In the genomic region with DNA sequence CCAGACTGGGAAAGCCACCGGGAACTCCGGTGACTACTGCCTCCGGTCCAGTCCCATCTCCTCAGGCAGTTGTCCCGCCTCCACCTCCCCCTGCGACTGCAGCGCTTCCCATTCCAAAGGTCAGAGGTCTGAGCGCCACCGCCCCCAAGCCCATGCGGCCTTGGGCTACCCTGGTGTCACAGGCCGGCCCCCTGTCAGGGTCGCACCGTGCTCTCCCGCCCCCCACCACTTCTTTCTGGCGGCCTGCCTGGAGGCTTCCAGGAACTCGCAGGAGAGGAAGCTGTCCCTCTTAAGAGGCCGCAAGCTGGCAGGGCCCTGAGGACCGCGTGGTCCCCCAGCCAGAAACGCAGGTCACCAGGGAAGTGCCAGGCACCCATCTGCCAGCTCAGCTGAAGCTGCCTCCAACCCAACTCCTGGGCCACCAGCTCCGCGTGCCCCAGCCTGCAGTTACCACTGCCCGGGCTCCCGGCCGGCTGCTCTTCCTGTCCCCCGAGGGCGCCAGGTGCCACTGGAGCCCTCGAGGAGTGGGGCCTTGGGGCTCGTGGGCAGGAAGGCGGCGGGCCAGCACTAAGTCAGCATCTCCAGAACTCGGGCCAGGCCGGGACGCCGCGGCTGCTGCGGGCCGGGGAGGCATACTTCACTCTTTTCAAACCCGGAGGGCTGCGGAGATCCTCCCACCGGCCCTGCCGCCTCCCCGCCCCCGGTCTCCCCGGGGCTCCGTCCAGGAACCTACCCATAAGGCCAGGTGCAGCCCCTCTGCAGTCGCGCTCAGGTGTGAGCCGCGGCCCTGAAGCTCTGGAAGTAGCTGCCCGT, we compare ENCODE assay signal across 1 cellular context.
TF ChIP-seq lines count a peak whose summit lies in the region.

No MANE protein-coding gene starts in this region.

TF ChIP-seq in HepG2, 621 proteins besides CTCF, POLR2A, EP300 and RAD21 (continued from another document and continues in another):
- TF ChIP-seq, protein P1, sequence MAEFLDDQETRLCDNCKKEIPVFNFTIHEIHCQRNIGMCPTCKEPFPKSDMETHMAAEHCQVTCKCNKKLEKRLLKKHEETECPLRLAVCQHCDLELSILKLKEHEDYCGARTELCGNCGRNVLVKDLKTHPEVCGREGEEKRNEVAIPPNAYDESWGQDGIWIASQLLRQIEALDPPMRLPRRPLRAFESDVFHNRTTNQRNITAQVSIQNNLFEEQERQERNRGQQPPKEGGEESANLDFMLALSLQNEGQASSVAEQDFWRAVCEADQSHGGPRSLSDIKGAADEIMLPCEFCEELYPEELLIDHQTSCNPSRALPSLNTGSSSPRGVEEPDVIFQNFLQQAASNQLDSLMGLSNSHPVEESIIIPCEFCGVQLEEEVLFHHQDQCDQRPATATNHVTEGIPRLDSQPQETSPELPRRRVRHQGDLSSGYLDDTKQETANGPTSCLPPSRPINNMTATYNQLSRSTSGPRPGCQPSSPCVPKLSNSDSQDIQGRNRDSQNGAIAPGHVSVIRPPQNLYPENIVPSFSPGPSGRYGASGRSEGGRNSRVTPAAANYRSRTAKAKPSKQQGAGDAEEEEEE (CRISPR knock-in tag; IDR thresholded peaks at IDR 0.05; ENCODE audit: borderline replicate concordance): no peak
- TF ChIP-seq ZNF446 (CRISPR knock-in tag; IDR thresholded peaks at IDR 0.05): peak; percentile 89
- TF ChIP-seq SOX6 (IDR thresholded peaks at IDR 0.05): no peak
- peak; percentile 90 for TF ChIP-seq SOX6 (CRISPR knock-in tag; IDR thresholded peaks at IDR 0.05)
- TF ChIP-seq CHD4 (IDR thresholded peaks at IDR 0.05; ENCODE audit: borderline replicate concordance, low read length): no peak
- 0 out of 2 replicates have a peak, but pooled peaks have one; percentile 62 for TF ChIP-seq ZBTB8A (CRISPR knock-in tag; IDR thresholded peaks at IDR 0.05; ENCODE audit: borderline replicate concordance, low read depth)
- TF ChIP-seq ZMAT3 (CRISPR knock-in tag; conservative IDR thresholded peaks at IDR 0.05): peak; percentile 76
- TF ChIP-seq HDAC1 (CRISPR knock-in tag; IDR thresholded peaks at IDR 0.05): peak; percentile 94
- peak; percentile 78; the same call in 1 of the 2 replicates for TF ChIP-seq KIAA2018 (CRISPR knock-in tag; IDR thresholded peaks at IDR 0.05; ENCODE audit: borderline replicate concordance)
- TF ChIP-seq CENPX (CRISPR knock-in tag; IDR thresholded peaks at IDR 0.05): no peak
- peak; percentile 87 for TF ChIP-seq PHF8 (CRISPR knock-in tag; IDR thresholded peaks at IDR 0.05)
- peak; percentile 86 for TF ChIP-seq TFDP1 (CRISPR knock-in tag; IDR thresholded peaks at IDR 0.05; ENCODE audit: borderline replicate concordance)
- TF ChIP-seq ZKSCAN1 (IDR thresholded peaks at IDR 0.05; ENCODE audit: low read length): no peak
- TF ChIP-seq ZNF550 (CRISPR knock-in tag; IDR thresholded peaks at IDR 0.05; ENCODE audit: borderline replicate concordance): 0 out of 2 replicates have a peak, but pooled peaks have one; percentile 60
- peak; percentile 89; the same call in 1 of the 2 replicates for TF ChIP-seq ZNF619 (CRISPR knock-in tag; IDR thresholded peaks at IDR 0.05)
- no peak for TF ChIP-seq ZKSCAN5 (CRISPR knock-in tag; IDR thresholded peaks at IDR 0.05)
- peak; percentile 33; the same call in 1 of the 3 replicates for TF ChIP-seq MXI1 (IDR thresholded peaks at IDR 0.05; ENCODE audit: borderline replicate concordance, low read depth, low read length)
- peak; percentile 97 for TF ChIP-seq NR2F6 (IDR thresholded peaks at IDR 0.05)
- TF ChIP-seq NR2F6 (CRISPR knock-in tag; IDR thresholded peaks at IDR 0.05): peak; percentile 99
- TF ChIP-seq ZNF879 (CRISPR knock-in tag; IDR thresholded peaks at IDR 0.05): no peak
- 0 out of 2 replicates have a peak, but pooled peaks have one; percentile 49 for TF ChIP-seq FOXA3 (CRISPR knock-in tag; IDR thresholded peaks at IDR 0.05)
- TF ChIP-seq CEBPG (CRISPR knock-in tag; IDR thresholded peaks at IDR 0.05): 0 out of 2 replicates have a peak, but pooled peaks have one; percentile 56
- TF ChIP-seq MIER3 (CRISPR knock-in tag; IDR thresholded peaks at IDR 0.05; ENCODE audit: borderline replicate concordance): peak; percentile 84; the same call in 1 of the 2 replicates
- TF ChIP-seq, protein P2, sequence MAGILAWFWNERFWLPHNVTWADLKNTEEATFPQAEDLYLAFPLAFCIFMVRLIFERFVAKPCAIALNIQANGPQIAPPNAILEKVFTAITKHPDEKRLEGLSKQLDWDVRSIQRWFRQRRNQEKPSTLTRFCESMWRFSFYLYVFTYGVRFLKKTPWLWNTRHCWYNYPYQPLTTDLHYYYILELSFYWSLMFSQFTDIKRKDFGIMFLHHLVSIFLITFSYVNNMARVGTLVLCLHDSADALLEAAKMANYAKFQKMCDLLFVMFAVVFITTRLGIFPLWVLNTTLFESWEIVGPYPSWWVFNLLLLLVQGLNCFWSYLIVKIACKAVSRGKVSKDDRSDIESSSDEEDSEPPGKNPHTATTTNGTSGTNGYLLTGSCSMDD (CRISPR knock-in tag; IDR thresholded peaks at IDR 0.05): peak; percentile 10; the same call in 1 of the 2 replicates
- no peak for TF ChIP-seq GRHL1 (CRISPR knock-in tag; conservative IDR thresholded peaks at IDR 0.05)
- no peak for TF ChIP-seq RFXANK (CRISPR knock-in tag; IDR thresholded peaks at IDR 0.05)
- no peak for TF ChIP-seq ZNF660 (CRISPR knock-in tag; IDR thresholded peaks at IDR 0.05; ENCODE audit: borderline replicate concordance, low read depth)
- peak; percentile 38; the same call in 1 of the 2 replicates for TF ChIP-seq ZNF713 (CRISPR knock-in tag; IDR thresholded peaks at IDR 0.05)
- TF ChIP-seq HNRNPLL (IDR thresholded peaks at IDR 0.05; ENCODE audit: low read depth, low read length, poor library complexity, severe bottlenecking): peak; percentile 66
- TF ChIP-seq CEBPB (IDR thresholded peaks at IDR 0.05; ENCODE audit: borderline replicate concordance, low read depth, low read length): no peak
- 0 out of 2 replicates have a peak, but pooled peaks have one; percentile 16 for TF ChIP-seq SIX1 (CRISPR knock-in tag; IDR thresholded peaks at IDR 0.05; ENCODE audit: borderline replicate concordance)
- peak; percentile 92 for TF ChIP-seq MED1 (CRISPR knock-in tag; IDR thresholded peaks at IDR 0.05)
- no peak for TF ChIP-seq ZNF562 (CRISPR knock-in tag; IDR thresholded peaks at IDR 0.05; ENCODE audit: borderline replicate concordance)
- TF ChIP-seq, protein P3, sequence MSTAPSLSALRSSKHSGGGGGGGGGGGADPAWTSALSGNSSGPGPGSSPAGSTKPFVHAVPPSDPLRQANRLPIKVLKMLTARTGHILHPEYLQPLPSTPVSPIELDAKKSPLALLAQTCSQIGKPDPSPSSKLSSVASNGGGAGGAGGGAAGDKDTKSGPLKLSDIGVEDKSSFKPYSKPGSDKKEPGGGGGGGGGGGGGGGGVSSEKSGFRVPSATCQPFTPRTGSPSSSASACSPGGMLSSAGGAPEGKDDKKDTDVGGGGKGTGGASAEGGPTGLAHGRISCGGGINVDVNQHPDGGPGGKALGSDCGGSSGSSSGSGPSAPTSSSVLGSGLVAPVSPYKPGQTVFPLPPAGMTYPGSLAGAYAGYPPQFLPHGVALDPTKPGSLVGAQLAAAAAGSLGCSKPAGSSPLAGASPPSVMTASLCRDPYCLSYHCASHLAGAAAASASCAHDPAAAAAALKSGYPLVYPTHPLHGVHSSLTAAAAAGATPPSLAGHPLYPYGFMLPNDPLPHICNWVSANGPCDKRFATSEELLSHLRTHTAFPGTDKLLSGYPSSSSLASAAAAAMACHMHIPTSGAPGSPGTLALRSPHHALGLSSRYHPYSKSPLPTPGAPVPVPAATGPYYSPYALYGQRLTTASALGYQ (CRISPR knock-in tag; IDR thresholded peaks at IDR 0.05): peak; percentile 93
- TF ChIP-seq NR2F1 (CRISPR knock-in tag; IDR thresholded peaks at IDR 0.05): peak; percentile 95 to 98
- peak; percentile 64; the same call in 1 of the 2 replicates for TF ChIP-seq ZNF253 (CRISPR knock-in tag; IDR thresholded peaks at IDR 0.05; ENCODE audit: borderline replicate concordance)
- peak; percentile 82; the same call in 1 of the 2 replicates for TF ChIP-seq ZNF552 (CRISPR knock-in tag; IDR thresholded peaks at IDR 0.05; ENCODE audit: borderline replicate concordance)
- TF ChIP-seq, protein P4, sequence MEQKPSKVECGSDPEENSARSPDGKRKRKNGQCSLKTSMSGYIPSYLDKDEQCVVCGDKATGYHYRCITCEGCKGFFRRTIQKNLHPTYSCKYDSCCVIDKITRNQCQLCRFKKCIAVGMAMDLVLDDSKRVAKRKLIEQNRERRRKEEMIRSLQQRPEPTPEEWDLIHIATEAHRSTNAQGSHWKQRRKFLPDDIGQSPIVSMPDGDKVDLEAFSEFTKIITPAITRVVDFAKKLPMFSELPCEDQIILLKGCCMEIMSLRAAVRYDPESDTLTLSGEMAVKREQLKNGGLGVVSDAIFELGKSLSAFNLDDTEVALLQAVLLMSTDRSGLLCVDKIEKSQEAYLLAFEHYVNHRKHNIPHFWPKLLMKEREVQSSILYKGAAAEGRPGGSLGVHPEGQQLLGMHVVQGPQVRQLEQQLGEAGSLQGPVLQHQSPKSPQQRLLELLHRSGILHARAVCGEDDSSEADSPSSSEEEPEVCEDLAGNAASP (CRISPR knock-in tag; IDR thresholded peaks at IDR 0.05; ENCODE audit: borderline replicate concordance): peak; percentile 94
- no peak for TF ChIP-seq HMGA1 (CRISPR knock-in tag; conservative IDR thresholded peaks at IDR 0.05)
- peak; percentile 99 for TF ChIP-seq HNF4A (CRISPR knock-in tag; IDR thresholded peaks at IDR 0.05)
- TF ChIP-seq ZNF615 (CRISPR knock-in tag; IDR thresholded peaks at IDR 0.05; ENCODE audit: borderline replicate concordance): peak; percentile 94
- no peak for TF ChIP-seq PLRG1 (conservative IDR thresholded peaks at IDR 0.05)
- 0 out of 2 replicates have a peak, but pooled peaks have one; percentile 87 for TF ChIP-seq ZNF33B (CRISPR knock-in tag; IDR thresholded peaks at IDR 0.05)
- TF ChIP-seq YEATS4 (CRISPR knock-in tag; IDR thresholded peaks at IDR 0.05; ENCODE audit: borderline replicate concordance): peak; percentile 96
